ENCODE assay signal across 1 cellular context in the genomic region with DNA sequence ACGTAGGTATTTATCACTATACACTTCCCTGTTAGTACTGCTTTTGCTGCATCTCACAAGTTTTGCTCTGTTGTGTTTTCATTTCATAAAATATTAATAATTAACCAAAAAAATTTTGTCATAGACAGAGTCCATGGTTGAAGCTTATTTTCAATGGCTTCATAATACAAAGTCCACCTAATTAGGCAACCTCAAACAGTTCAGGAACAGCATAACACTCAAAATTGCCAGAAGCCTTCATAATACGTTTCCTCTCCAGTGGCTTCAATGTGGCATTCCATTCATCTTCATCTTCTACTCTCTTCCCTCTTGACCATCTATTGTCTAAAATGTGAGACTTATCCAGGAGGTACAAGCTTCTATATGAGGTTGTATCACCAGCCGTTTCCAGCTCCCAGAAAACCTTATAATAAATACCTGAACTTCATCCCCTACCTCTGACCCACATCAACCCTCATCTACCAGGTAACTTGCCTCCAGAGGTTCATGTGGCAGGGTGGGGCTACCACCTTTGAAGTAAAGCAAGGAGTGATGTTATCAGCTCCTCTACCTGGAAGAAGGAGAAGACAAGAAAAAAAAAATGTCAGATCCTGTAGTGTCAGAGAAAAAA.
A peak's percentile ranks its signal among the peaks of the same experiment; 100 is the strongest.
TF ChIP-seq lines count a peak whose summit lies in the region.

No MANE protein-coding gene starts in this region.

TF ChIP-seq in HepG2, 621 proteins besides CTCF, POLR2A, EP300 and RAD21 (continued from another document and continues in another):
- TF ChIP-seq HNF1A (IDR thresholded peaks at IDR 0.05; ENCODE audit: low read depth) (peak; percentile 76), HNF1A (CRISPR knock-in tag; IDR thresholded peaks at IDR 0.05; ENCODE audit: borderline replicate concordance) (peak; percentile 58; the same call in 1 of the 2 replicates), ZBTB46 (CRISPR knock-in tag; IDR thresholded peaks at IDR 0.05; ENCODE audit: borderline replicate concordance) (no peak), MYC (CRISPR knock-in tag; IDR thresholded peaks at IDR 0.05; ENCODE audit: borderline replicate concordance) (no peak), RXRA (CRISPR knock-in tag; IDR thresholded peaks at IDR 0.05) (no peak), HNRNPH1 (optimal IDR thresholded peaks at IDR 0.05; ENCODE audit: low read depth, low read length) (no peak), NPAS2 (CRISPR knock-in tag; IDR thresholded peaks at IDR 0.05; ENCODE audit: borderline replicate concordance) (no peak), SIX1 (CRISPR knock-in tag; IDR thresholded peaks at IDR 0.05; ENCODE audit: borderline replicate concordance) (no peak), YEATS2 (CRISPR knock-in tag; IDR thresholded peaks at IDR 0.05; ENCODE audit: borderline replicate concordance) (no peak), SAP130 (CRISPR knock-in tag; IDR thresholded peaks at IDR 0.05; ENCODE audit: low read depth) (peak; percentile 24; the same call in 1 of the 2 replicates), ZNF460 (CRISPR knock-in tag; IDR thresholded peaks at IDR 0.05; ENCODE audit: borderline replicate concordance) (no peak), ELF3 (CRISPR knock-in tag; IDR thresholded peaks at IDR 0.05) (no peak), PRDM10 (CRISPR knock-in tag; IDR thresholded peaks at IDR 0.05; ENCODE audit: low read depth) (no peak), ZUFSP (CRISPR knock-in tag; IDR thresholded peaks at IDR 0.05; ENCODE audit: borderline replicate concordance) (no peak), PRPF4 (IDR thresholded peaks at IDR 0.05; ENCODE audit: low read depth, low read length, poor library complexity, severe bottlenecking) (no peak), ZBTB4 (CRISPR knock-in tag; IDR thresholded peaks at IDR 0.05; ENCODE audit: borderline replicate concordance) (no peak), ZNF607 (CRISPR knock-in tag; IDR thresholded peaks at IDR 0.05; ENCODE audit: borderline replicate concordance) (no peak), FOXA3 (CRISPR knock-in tag; IDR thresholded peaks at IDR 0.05) (0 out of 2 replicates have a peak, but pooled peaks have one; percentile 9), ATM (IDR thresholded peaks at IDR 0.05; ENCODE audit: borderline replicate concordance) (no peak), NCOA1 (CRISPR knock-in tag; IDR thresholded peaks at IDR 0.05) (no peak), ZNF777 (CRISPR knock-in tag; IDR thresholded peaks at IDR 0.05) (no peak), ZNF772 (CRISPR knock-in tag; IDR thresholded peaks at IDR 0.05) (no peak), PATZ1 (CRISPR knock-in tag; IDR thresholded peaks at IDR 0.05) (no peak)
